In the genomic region with DNA sequence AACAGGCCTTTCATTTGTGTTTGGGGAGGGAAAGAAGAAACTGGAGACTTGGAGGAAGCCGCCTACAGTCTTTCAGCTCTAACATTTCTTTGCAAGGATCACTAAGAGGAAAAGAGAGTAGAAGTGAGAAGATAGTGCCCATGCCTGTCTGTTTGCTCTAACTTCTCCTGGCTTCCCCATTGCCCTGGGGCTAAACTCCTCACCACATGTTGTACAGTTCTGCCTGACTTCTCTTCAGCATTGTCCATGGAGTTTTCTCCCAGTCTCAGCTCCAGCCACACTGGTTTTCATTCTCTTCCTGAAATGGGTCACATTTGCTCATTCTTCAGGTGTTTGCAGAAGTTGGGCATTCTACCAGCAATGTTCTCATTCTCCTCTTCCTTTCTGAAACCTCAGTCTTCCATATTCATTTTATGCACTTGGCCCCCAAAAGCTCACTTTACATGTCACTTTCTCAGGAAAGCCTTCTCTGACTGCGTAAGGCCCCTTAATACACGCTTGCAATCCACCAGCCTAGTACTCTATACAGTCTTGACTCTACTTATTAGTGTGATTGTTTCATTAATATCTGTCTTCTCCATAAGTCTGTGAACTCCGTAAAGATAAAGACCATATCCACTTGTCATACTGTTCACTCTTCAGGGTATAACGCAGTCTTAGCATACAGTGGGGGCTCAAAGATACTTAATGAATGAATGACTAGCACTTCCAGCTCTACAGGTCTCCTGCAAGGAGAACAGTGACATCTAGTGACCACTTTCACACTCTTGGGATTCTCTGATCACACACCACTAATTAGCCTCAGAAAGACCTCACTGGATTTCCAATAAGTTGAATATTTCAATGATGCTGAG, we compare ENCODE assay signal across 9 cellular contexts. TPM values are rescaled to one million over a fixed set of nuclear protein-coding genes. Genes with fewer than 3 reads are reported as not detected.
A peak's percentile ranks its signal among the peaks of the same experiment; 100 is the strongest.
DNase-seq lines count a peak whose midpoint lies in the region; ATAC-seq, FAIRE-seq and TF ChIP-seq lines count a peak whose summit lies in the region.
"Had no signal": no experiment of that assay in that cellular context is flagged by ENCODE, and none has a peak within 500 bp of the region (broad histone marks: within the 10 kb centered on the region; RNA-seq: fewer than 3 reads in every experiment).

No MANE protein-coding gene starts in this region.

- H3K79me2 ChIP-seq in HCT116 (ENCODE audit: insufficient read depth, low read length) (no peaks in the 10 kb centered on the region), PC-9 (ENCODE audit: low read depth) (no peaks in the 10 kb centered on the region)

- H3F3A ChIP-seq in PC-9 (ENCODE audit: insufficient read depth, low read depth) = no peaks in the 10 kb centered on the region

- intact Hi-C loops in HCT116 (cut with micrococcal nuclease) (loop anchor here (2.0 to 5.0 kb wide), 3 partner anchors 58 to 1055 kb away; no protein-coding TSS in a partner anchor), PC-9 (cut with micrococcal nuclease; ENCODE audit: unreplicated experiment) (loop anchor here (1.0 to 5.0 kb wide), 4 partner anchors 74 to 1054 kb away; a partner anchor contains a TSS), pancreas (cut with DNase I) (loop anchor here in 1 of 3 donors (10.0 kb wide), 1 partner anchor 502 kb away; no protein-coding TSS in a partner anchor)

- no peak overlapping the region for H3K27ac Mint-ChIP-seq in naive thymus-derived CD8-positive, alpha-beta T cell
- H3K27ac Mint-ChIP-seq: natural killer cell treated with Interleukin-12 subunit alpha and Interleukin-12 subunit beta and Interleukin-15 and Interleukin-18, amount 100 ng/mL, for 72 hours had no signal

- peak; percentile 55 to 66 (median 56); a peak in 5 of 6 replicates for TF ChIP-seq CTCF in HCT116 (IDR thresholded peaks at IDR 0.05 in 2 of 3, conservative IDR thresholded peaks at IDR 0.05 in 1 of 3; ENCODE audit: borderline replicate concordance in 1 of 3, insufficient read depth in 1 of 3, low read depth in 2 of 3, low read length in 2 of 3)
- peak; percentile 72 for TF ChIP-seq CTCF in PC-9 (conservative IDR thresholded peaks at IDR 0.05)
- TF ChIP-seq CTCF in pancreas (IDR thresholded peaks at IDR 0.05) = peak in 3 of 4 donors; percentile 35 to 43 (median 43)

- H4K20me1 ChIP-seq in HCT116 (ENCODE audit: insufficient read depth) (no peaks in the 10 kb centered on the region), PC-9 (ENCODE audit: insufficient read depth) (no peaks in the 10 kb centered on the region)

- ATAC-seq in HCT116 = peak; percentile 93
- peak in 3 of 4 donors; percentile 72 to 87 (median 77) for ATAC-seq in pancreas
- ATAC-seq in naive thymus-derived CD8-positive, alpha-beta T cell = no peak

- FAIRE-seq in pancreas (lab: Jason Lieb, UNC) = no peak

- 68 to 75% methylated on average over 5 of the region's 5 CpGs for WGBS in pancreas, 2 donors

- no peaks in the 10 kb centered on the region for H3K27me3 Mint-ChIP-seq in naive thymus-derived CD8-positive, alpha-beta T cell
- H3K27me3 Mint-ChIP-seq: natural killer cell treated with Interleukin-12 subunit alpha and Interleukin-12 subunit beta and Interleukin-15 and Interleukin-18, amount 100 ng/mL, for 72 hours had no signal

- H3K9me2 ChIP-seq in HCT116 (ENCODE audit: insufficient read depth) = no peaks in the 10 kb centered on the region
- H3K9me2 ChIP-seq in PC-9 (ENCODE audit: insufficient read depth) = no peaks in the 10 kb centered on the region

- DNase-seq in EH (ENCODE audit: low read depth) (peak; percentile 70), HCT116 (ENCODE audit: low read depth, low spot score) (peak; percentile 24), PC-9 (peak in 1 of 2 experiments; percentile 7), fibroblast of gingiva (ENCODE audit: low read depth) (peak; percentile 15), pancreas (no peak), mesenteric fat pad (ENCODE audit: low spot score) (no peak), GM19240 (ENCODE audit: insufficient read length, low spot score) (no peak)
- DNase-seq in naive thymus-derived CD8-positive, alpha-beta T cell = no peak

- no peak overlapping the region for H3K9ac ChIP-seq in HCT116 (ENCODE audit: low read length)

- H3K4me1 ChIP-seq in HCT116 (ENCODE audit: control insufficient read depth in 1 of 2, insufficient read depth in 2 of 2, low read length in 2 of 2) = no peaks in the 10 kb centered on the region
- no peaks in the 10 kb centered on the region for H3K4me1 ChIP-seq in PC-9 (replicated peaks; ENCODE audit: insufficient read depth)
- no peaks in the 10 kb centered on the region for H3K4me1 ChIP-seq in pancreas

- H3K27ac ChIP-seq in HCT116 (ENCODE audit: low read depth, low read length) = no peak overlapping the region
- H3K27ac ChIP-seq in PC-9 = no peak overlapping the region
- no peak overlapping the region for H3K27ac ChIP-seq in pancreas

- POLR2A ChIA-PET in HCT116 (lab: Charles Lee) = no interaction called here
- POLR2A ChIA-PET in PC-9 (lab: Charles Lee; ENCODE audit: unreplicated experiment) = interaction anchor here (0.6 kb wide), 1 partner anchor 1054 kb away, joined by 3 read pairs; no protein-coding TSS in a partner anchor
- POLR2A ChIA-PET in naive thymus-derived CD8-positive, alpha-beta T cell (lab: Charles Lee) = no interaction called here

- RAD21 ChIA-PET in HCT116 (lab: Charles Lee; ENCODE audit: low non-redundant PET in 1 of 2, low total read pairs in 2 of 2, uncharacterized antibody in 2 of 2, unreplicated experiment in 2 of 2) = no interaction called here

- H3K27me3 ChIP-seq in HCT116 (ENCODE audit: insufficient read depth, low read length) = no peaks in the 10 kb centered on the region
- H3K27me3 ChIP-seq in PC-9 (ENCODE audit: insufficient read depth, low read depth) = no peaks in the 10 kb centered on the region
- no peaks in the 10 kb centered on the region for H3K27me3 ChIP-seq in pancreas

- no peaks in the 10 kb centered on the region for H3K9me3 ChIP-seq in HCT116 (ENCODE audit: control insufficient read depth in 1 of 2, insufficient read depth in 1 of 2, low read depth in 1 of 2, low read length in 2 of 2)
- no peaks in the 10 kb centered on the region for H3K9me3 ChIP-seq in PC-9 (ENCODE audit: insufficient read depth, low read depth)
- no peaks in the 10 kb centered on the region for H3K9me3 ChIP-seq in pancreas

- H2AFZ ChIP-seq in HCT116 (ENCODE audit: low read depth, low read length, poor library complexity, severe bottlenecking) (no peak overlapping the region), PC-9 (no peak overlapping the region)

- peak; percentile 70 for TF ChIP-seq RAD21 in HCT116 (IDR thresholded peaks at IDR 0.05; ENCODE audit: low read depth)

- BruUV-seq in HCT116 (replicated peaks; lab: Mats Ljungman, UMichigan) = no TSS peak
- no TSS peak for BruUV-seq in PC-9 (replicated peaks; lab: Mats Ljungman, UMichigan)

- H3K36me3 ChIP-seq in HCT116 (ENCODE audit: control insufficient read depth in 1 of 2, insufficient read depth in 2 of 2, low read length in 2 of 2) (no peaks in the 10 kb centered on the region), PC-9 (ENCODE audit: low read depth) (no peaks in the 10 kb centered on the region), pancreas (no peaks in the 10 kb centered on the region)

- no peak for TF ChIP-seq POLR2A in HCT116 (IDR thresholded peaks at IDR 0.05; ENCODE audit: borderline replicate concordance, extremely low read depth, insufficient read depth, insufficient read length)

- no peak overlapping the region for H3K4me3 ChIP-seq in HCT116 (replicated peaks in 1 of 2; ENCODE audit: low read depth in 1 of 2, low read length in 2 of 2)
- H3K4me3 ChIP-seq in PC-9 = no peak overlapping the region
- H3K4me3 ChIP-seq in pancreas = no peak overlapping the region

- CTCF ChIA-PET in HCT116 (lab: Charles Lee) (interaction anchor here (1.0 to 2.2 kb wide), 3 partner anchors 56 to 494 kb away, joined by 3 to 7 read pairs (median 3); no protein-coding TSS in a partner anchor), PC-9 (lab: Charles Lee) (interaction anchor here (0.6 to 1.2 kb wide), 2 partner anchors 1053 to 1358 kb away, joined by 4 to 5 read pairs; no protein-coding TSS in a partner anchor)

- no peak overlapping the region for H3K4me2 ChIP-seq in HCT116 (ENCODE audit: low read length)
- no peak overlapping the region for H3K4me2 ChIP-seq in PC-9

- H3K4me3 Mint-ChIP-seq in naive thymus-derived CD8-positive, alpha-beta T cell = no peak overlapping the region
- H3K4me3 Mint-ChIP-seq: natural killer cell treated with Interleukin-12 subunit alpha and Interleukin-12 subunit beta and Interleukin-15 and Interleukin-18, amount 100 ng/mL, for 72 hours had no signal

- H3K4me1 Mint-ChIP-seq in naive thymus-derived CD8-positive, alpha-beta T cell = no peaks in the 10 kb centered on the region

- H3K9me3 Mint-ChIP-seq in naive thymus-derived CD8-positive, alpha-beta T cell = no peaks in the 10 kb centered on the region
- H3K9me3 Mint-ChIP-seq: natural killer cell treated with Interleukin-12 subunit alpha and Interleukin-12 subunit beta and Interleukin-15 and Interleukin-18, amount 100 ng/mL, for 72 hours had no signal

- peaks cover 9 to 27% (median 17%) of the 10 kb centered on the region in 3 donors for H3K36me3 Mint-ChIP-seq in naive thymus-derived CD8-positive, alpha-beta T cell
- H3K36me3 Mint-ChIP-seq: natural killer cell treated with Interleukin-12 subunit alpha and Interleukin-12 subunit beta and Interleukin-15 and Interleukin-18, amount 100 ng/mL, for 72 hours had no signal

TF ChIP-seq in HCT116, 20 proteins besides CTCF, POLR2A, EP300 and RAD21 (continues in another document):
- TF ChIP-seq ZFX (IDR thresholded peaks at IDR 0.05) (no peak), ELF1 (IDR thresholded peaks at IDR 0.05; ENCODE audit: borderline replicate concordance, low read depth) (no peak)
- TF ChIP-seq, protein P1, sequence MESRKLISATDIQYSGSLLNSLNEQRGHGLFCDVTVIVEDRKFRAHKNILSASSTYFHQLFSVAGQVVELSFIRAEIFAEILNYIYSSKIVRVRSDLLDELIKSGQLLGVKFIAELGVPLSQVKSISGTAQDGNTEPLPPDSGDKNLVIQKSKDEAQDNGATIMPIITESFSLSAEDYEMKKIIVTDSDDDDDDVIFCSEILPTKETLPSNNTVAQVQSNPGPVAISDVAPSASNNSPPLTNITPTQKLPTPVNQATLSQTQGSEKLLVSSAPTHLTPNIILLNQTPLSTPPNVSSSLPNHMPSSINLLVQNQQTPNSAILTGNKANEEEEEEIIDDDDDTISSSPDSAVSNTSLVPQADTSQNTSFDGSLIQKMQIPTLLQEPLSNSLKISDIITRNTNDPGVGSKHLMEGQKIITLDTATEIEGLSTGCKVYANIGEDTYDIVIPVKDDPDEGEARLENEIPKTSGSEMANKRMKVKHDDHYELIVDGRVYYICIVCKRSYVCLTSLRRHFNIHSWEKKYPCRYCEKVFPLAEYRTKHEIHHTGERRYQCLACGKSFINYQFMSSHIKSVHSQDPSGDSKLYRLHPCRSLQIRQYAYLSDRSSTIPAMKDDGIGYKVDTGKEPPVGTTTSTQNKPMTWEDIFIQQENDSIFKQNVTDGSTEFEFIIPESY (IDR thresholded peaks at IDR 0.05; ENCODE audit: extremely low read depth, insufficient replicate concordance, low read length) = no peak

RNA-seq across cellular contexts. Expression of a gene that starts 40.2 kb away (rescaled TPM):
- total RNA-seq in HCT116 (2021; ENCODE audit: unreplicated experiment) = 23.2 TPM
- 11.0 and 12.9 TPM in 2 replicates for polyA plus RNA-seq in HCT116 (2012)
- 40.5 TPM in 2 replicates for total RNA-seq in PC-9 (2021)
- 10 to 100 TPM in 3 of 6 donors, 1 to 10 TPM in 3; 5.9 to 18.2 (median 9.5) TPM for total RNA-seq in pancreas
- polyA plus RNA-seq in pancreas = 1 to 10 TPM; 2.4 to 3.2 TPM
- total RNA-seq in mesenteric fat pad = 19.8 TPM
- total RNA-seq in naive thymus-derived CD8-positive, alpha-beta T cell = 10 to 100 TPM; 14.1 to 15.9 TPM
- 10 to 100 TPM in 2 of 3 donors, 1 to 10 TPM in 1; 8.4 to 16.1 (median 11.4) TPM for polyA plus RNA-seq in naive thymus-derived CD8-positive, alpha-beta T cell

Comparison
In these comparisons a context has a peak if more than half of its experiments do, and no peak if none do; other contexts are left out.
1. DNase-seq: peak in EH (single experiment), HCT116 (single experiment) and fibroblast of gingiva (single experiment); none in pancreas (0 of 6), mesenteric fat pad (single experiment), naive thymus-derived CD8-positive, alpha-beta T cell (0 of 10) and GM19240 (single experiment).
2. ATAC-seq: peak in HCT116 (single experiment) and pancreas (3 of 4); none in naive thymus-derived CD8-positive, alpha-beta T cell (0 of 2).
3. Peak in every context shown above with its lines, with median percentiles within 50 percentile points of each other: CTCF ChIP-seq.